Comparison of ENCODE assay signal across 1 cellular context in genomic region chr5:33343661-33344327, GRCh38.
TF ChIP-seq lines count a peak whose summit lies in the region.

No MANE protein-coding gene starts in this region.

TF ChIP-seq in SK-N-SH, 30 proteins besides CTCF, POLR2A, EP300 and RAD21 (continued from another document):
- TF ChIP-seq USF1 (IDR thresholded peaks at IDR 0.05; ENCODE audit: borderline replicate concordance, low read depth): no peak
- no peak for TF ChIP-seq EZH2phosphoT487 (IDR thresholded peaks at IDR 0.05; ENCODE audit: borderline replicate concordance, low read depth)
- no peak for TF ChIP-seq ZBTB33 (IDR thresholded peaks at IDR 0.05; ENCODE audit: borderline replicate concordance, low read depth)
- TF ChIP-seq RFX5 (IDR thresholded peaks at IDR 0.05; ENCODE audit: low read length): no peak
- no peak for TF ChIP-seq CHD2 (IDR thresholded peaks at IDR 0.05; ENCODE audit: low read length, partially characterized antibody)
- no peak for TF ChIP-seq MXI1 (IDR thresholded peaks at IDR 0.05; ENCODE audit: low read depth, low read length)
- TF ChIP-seq GATA2 (CRISPR knock-in tag; IDR thresholded peaks at IDR 0.05): no peak
- TF ChIP-seq ELF1 (IDR thresholded peaks at IDR 0.05): no peak
- TF ChIP-seq TAF1 (IDR thresholded peaks at IDR 0.05; ENCODE audit: borderline replicate concordance, low read depth, low read length): no peak
- TF ChIP-seq YY1 (IDR thresholded peaks at IDR 0.05; ENCODE audit: low read depth): no peak
- peak; percentile 52; the same call in 1 of the 2 replicates for TF ChIP-seq MAX (IDR thresholded peaks at IDR 0.05; ENCODE audit: low read depth)
- TF ChIP-seq NRF1 (IDR thresholded peaks at IDR 0.05; ENCODE audit: low read depth, low read length): no peak
- peak; percentile 23; the same call in 1 of the 2 replicates for TF ChIP-seq PBX3 (IDR thresholded peaks at IDR 0.05)
- TF ChIP-seq NFIC (IDR thresholded peaks at IDR 0.05; ENCODE audit: borderline replicate concordance): peak; percentile 41; the same call in 1 of the 2 replicates
TF ChIP-seq in SK-N-SH: peak in this region for 8.
